ENCODE assay signal across 22 cellular contexts in genomic region chr1:43619314-43619790, GRCh38.
"Had no signal": no experiment of that assay in that cellular context is flagged by ENCODE, and none has a peak within 500 bp of the region (broad histone marks: within the 10 kb centered on the region; RNA-seq: fewer than 3 reads in every experiment).

No MANE protein-coding gene starts in this region.

- H3K4me3 ChIP-seq: ascending aorta, body of pancreas, MG63 had no signal

- ATAC-seq: activated CD8-positive, alpha-beta T cell treated with anti-CD3 and anti-CD28 coated beads, Interleukin-2, amount 10 ng/mL, durations not matched to agents 7 days and 5 days; body of pancreas; WTC11 had no signal

- H3K4me2 ChIP-seq: KMS-11 had no signal

- H3K4me1 ChIP-seq: ascending aorta, body of pancreas had no signal

- DNase-seq: activated CD4-positive, alpha-beta T cell treated with anti-CD3 and anti-CD28 coated beads for 48 hours; activated CD4-positive, alpha-beta T cell treated with anti-CD3 and anti-CD28 coated beads, Interleukin-2, amount 50 U/mL, for 4 hours; activated CD4-positive, CD25-positive, alpha-beta regulatory T cell treated with anti-CD3 and anti-CD28 coated beads, Interleukin-2, amount 50 U/mL, for 72 hours; activated CD8-positive, alpha-beta T cell treated with anti-CD3 and anti-CD28 coated beads, Interleukin-2, amount 10 ng/mL, durations not matched to agents 7 days and 5 days; activated effector memory CD4-positive, alpha-beta T cell treated with anti-CD3 and anti-CD28 coated beads, Interleukin-2, amount 50 U/mL, for 16 hours; activated naive CD4-positive, alpha-beta T cell treated with anti-CD3 and anti-CD28 coated beads for 36 hours; activated T-cell treated with anti-CD3 and anti-CD28 coated beads, Interleukin-2, amount 50 U/mL, for 24 hours; body of pancreas; central memory CD4-positive, alpha-beta T cell; MG63; MV-4-11; NCI-H1092 treated with DMSO at 0.1 percent for 48 hours; NCI-H1417 treated with DMSO at 0.1 percent for 48 hours; NCI-H1694; NCI-H2029 treated with DMSO at 0.1 percent for 48 hours; NCI-H510A treated with DMSO at 0.1 percent for 48 hours; NCI-H69; NK-92 treated with Interleukin-12 subunit alpha and Interleukin-12 subunit beta, amount 100 ng/mL, for 24 hours; SHP77 treated with DMSO at 0.1 percent for 48 hours had no signal

- H3K9me3 ChIP-seq: ascending aorta, body of pancreas, MG63 had no signal

- H3K27me3 ChIP-seq: ascending aorta, body of pancreas, MG63 had no signal

- H3K27ac ChIP-seq: ascending aorta, body of pancreas, KMS-11 had no signal

- H3K9ac ChIP-seq: KMS-11 had no signal

- H3K36me3 ChIP-seq: MG63 had no signal
